6 cellular contexts compared by ENCODE assay signal in genomic region chr11:67372232-67372992, GRCh38. TPM values are rescaled to one million over a fixed set of nuclear protein-coding genes. Genes with fewer than 3 reads are reported as not detected.
DNase-seq lines count a peak whose midpoint lies in the region; ATAC-seq, FAIRE-seq and TF ChIP-seq lines count a peak whose summit lies in the region.

No MANE protein-coding gene starts in this region.

- no peaks in the 10 kb centered on the region for H3K9me3 ChIP-seq in fibroblast of lung (ENCODE audit: control insufficient read depth, insufficient read depth, low read depth, low read length)

- TF ChIP-seq CTCF in LNCaP clone FGC (IDR thresholded peaks at IDR 0.05; ENCODE audit: control insufficient read depth, extremely low read depth, insufficient read depth) (no peak), fibroblast of lung (conservative IDR thresholded peaks at IDR 0.05 in 1 of 2, IDR thresholded peaks at IDR 0.05 in 1 of 2; ENCODE audit: low read depth in 1 of 2, low read length in 2 of 2) (no peak)

- peak overlapping the region; percentile 81 for H3K4me3 Mint-ChIP-seq in stimulated activated effector memory CD8-positive, alpha-beta T cell treated with anti-CD3 and anti-CD28 coated beads, Interleukin-12 subunit alpha, Interleukin-12 subunit beta, amount 100 ng/mL, for 72 hours

- no peak for DNase-seq in LNCaP clone FGC (ENCODE audit: low read depth)
- no peak for DNase-seq in fibroblast of lung (ENCODE audit: low read depth in 2 of 2)
- DNase-seq in stimulated activated effector memory CD8-positive, alpha-beta T cell treated with anti-CD3 and anti-CD28 coated beads, Interleukin-12 subunit alpha, Interleukin-12 subunit beta, amount 100 ng/mL, for 72 hours (ENCODE audit: low spot score in 2 of 2), result no peak
- DNase-seq in RKO (ENCODE audit: low spot score), result no peak
- no peak for DNase-seq in NK-92 treated with Interleukin-12 subunit alpha and Interleukin-12 subunit beta, amount 100 ng/mL, for 24 hours (lab: John Stamatoyannopoulos, UW)
- no peak for DNase-seq in GM19239 (ENCODE audit: insufficient read length, low spot score)

- no peak for FAIRE-seq in GM19239 (lab: Jason Lieb, UNC)

- H3K36me3 Mint-ChIP-seq in stimulated activated effector memory CD8-positive, alpha-beta T cell treated with anti-CD3 and anti-CD28 coated beads, Interleukin-12 subunit alpha, Interleukin-12 subunit beta, amount 100 ng/mL, for 72 hours, result peaks cover 25% of the 10 kb centered on the region

- H3K4me2 ChIP-seq in fibroblast of lung (ENCODE audit: extremely low read depth, insufficient read depth, low read length), result peak overlapping the region; percentile 83

- H3K79me2 ChIP-seq in fibroblast of lung (ENCODE audit: control insufficient read depth, insufficient read depth, low read length), result peaks cover 33% of the 10 kb centered on the region

- H3K4me3 ChIP-seq in LNCaP clone FGC (ENCODE audit: low read depth, low read length) (peak overlapping the region; percentile 49), fibroblast of lung (replicated peaks in 1 of 4; ENCODE audit: control extremely low read depth in 1 of 4, insufficient read depth in 1 of 4, low read depth in 3 of 4, low read length in 4 of 4) (peak overlapping the region; percentile 42 to 74 (median 58))

- no peak overlapping the region for H2AFZ ChIP-seq in fibroblast of lung (ENCODE audit: low read length)

- H3K9me3 Mint-ChIP-seq in stimulated activated effector memory CD8-positive, alpha-beta T cell treated with anti-CD3 and anti-CD28 coated beads, Interleukin-12 subunit alpha, Interleukin-12 subunit beta, amount 100 ng/mL, for 72 hours, result no peaks in the 10 kb centered on the region

- H3K27ac ChIP-seq in fibroblast of lung (ENCODE audit: insufficient read depth, low read length), result peak overlapping the region; percentile 97

- no peaks in the 10 kb centered on the region for H3K36me3 ChIP-seq in fibroblast of lung (ENCODE audit: control insufficient read depth, insufficient read depth, low read length)

- ATAC-seq in stimulated activated effector memory CD8-positive, alpha-beta T cell treated with anti-CD3 and anti-CD28 coated beads, Interleukin-12 subunit alpha, Interleukin-12 subunit beta, amount 100 ng/mL, for 72 hours, result no peak

- no peaks in the 10 kb centered on the region for H3K27me3 ChIP-seq in fibroblast of lung (ENCODE audit: control insufficient read depth, insufficient read depth, low read length)

- H3K4me1 ChIP-seq in fibroblast of lung (ENCODE audit: control insufficient read depth, extremely low read depth, insufficient read depth, low read length), result peaks cover 47% of the 10 kb centered on the region

- H3K27ac Mint-ChIP-seq in stimulated activated effector memory CD8-positive, alpha-beta T cell treated with anti-CD3 and anti-CD28 coated beads, Interleukin-12 subunit alpha, Interleukin-12 subunit beta, amount 100 ng/mL, for 72 hours, result peak overlapping the region; percentile 82

- no peaks in the 10 kb centered on the region for H4K20me1 ChIP-seq in fibroblast of lung (ENCODE audit: control insufficient read depth, extremely low read depth, insufficient read depth, low read length)

- H3K9ac ChIP-seq in fibroblast of lung (ENCODE audit: insufficient read depth, low read length), result peak overlapping the region; percentile 93

- H3K4me1 Mint-ChIP-seq in stimulated activated effector memory CD8-positive, alpha-beta T cell treated with anti-CD3 and anti-CD28 coated beads, Interleukin-12 subunit alpha, Interleukin-12 subunit beta, amount 100 ng/mL, for 72 hours, result peaks cover 70% of the 10 kb centered on the region

RNA-seq across cellular contexts. Expression of gene CLCF1, which starts 1.0 kb away (rescaled TPM):
- 2.3 and 3.6 TPM in 2 replicates for total RNA-seq in fibroblast of lung
- polyA plus RNA-seq in fibroblast of lung, result 6.0 and 6.5 TPM in 2 replicates
- 5.9 and 6.7 TPM in 2 replicates for polyA plus RNA-seq in fibroblast of lung (2012)
- polyA minus RNA-seq in fibroblast of lung (ENCODE audit: low replicate concordance), result 10.7 and 14.4 TPM in 2 replicates

RNA-seq across cellular contexts. Expression of gene POLD4, which starts 19.1 kb away (rescaled TPM):
- total RNA-seq in fibroblast of lung, result 28.5 and 32.4 TPM in 2 replicates
- polyA plus RNA-seq in fibroblast of lung, result 33.3 and 36.3 TPM in 2 replicates
- polyA plus RNA-seq in fibroblast of lung (2012), result 81.4 and 86.9 TPM in 2 replicates
- 12.6 and 12.9 TPM in 2 replicates for polyA minus RNA-seq in fibroblast of lung (ENCODE audit: low replicate concordance)

RNA-seq across cellular contexts. Expression of gene RAD9A, which starts 19.4 kb away (rescaled TPM):
- total RNA-seq in fibroblast of lung, result 3.8 and 6.4 TPM in 2 replicates
- polyA plus RNA-seq in fibroblast of lung, result 3.5 and 5.9 TPM in 2 replicates
- polyA plus RNA-seq in fibroblast of lung (2012), result 5.5 and 9.3 TPM in 2 replicates
- 5.2 and 6.4 TPM in 2 replicates for polyA minus RNA-seq in fibroblast of lung (ENCODE audit: low replicate concordance)

RNA-seq across cellular contexts. Expression of gene PPP1CA, which starts 29.2 kb away (rescaled TPM):
- 90.7 and 104 TPM in 2 replicates for total RNA-seq in fibroblast of lung
- polyA plus RNA-seq in fibroblast of lung, result 135 and 218 TPM in 2 replicates
- 147 and 213 TPM in 2 replicates for polyA plus RNA-seq in fibroblast of lung (2012)
- polyA minus RNA-seq in fibroblast of lung (ENCODE audit: low replicate concordance), result 287 and 410 TPM in 2 replicates

RNA-seq across cellular contexts. Expression of gene TBC1D10C, which starts 31.5 kb away (rescaled TPM):
- total RNA-seq in fibroblast of lung, result not detected in 2 replicates
- polyA plus RNA-seq in fibroblast of lung, result 0.05 TPM in 1 of 2 replicates, not detected in the other
- polyA plus RNA-seq in fibroblast of lung (2012), result 0.10 TPM in 1 of 2 replicates, not detected in the other
- not detected in 2 replicates for polyA minus RNA-seq in fibroblast of lung (ENCODE audit: low replicate concordance)
